Comparison of ENCODE assay signal across 11 cellular contexts in the genomic region with DNA sequence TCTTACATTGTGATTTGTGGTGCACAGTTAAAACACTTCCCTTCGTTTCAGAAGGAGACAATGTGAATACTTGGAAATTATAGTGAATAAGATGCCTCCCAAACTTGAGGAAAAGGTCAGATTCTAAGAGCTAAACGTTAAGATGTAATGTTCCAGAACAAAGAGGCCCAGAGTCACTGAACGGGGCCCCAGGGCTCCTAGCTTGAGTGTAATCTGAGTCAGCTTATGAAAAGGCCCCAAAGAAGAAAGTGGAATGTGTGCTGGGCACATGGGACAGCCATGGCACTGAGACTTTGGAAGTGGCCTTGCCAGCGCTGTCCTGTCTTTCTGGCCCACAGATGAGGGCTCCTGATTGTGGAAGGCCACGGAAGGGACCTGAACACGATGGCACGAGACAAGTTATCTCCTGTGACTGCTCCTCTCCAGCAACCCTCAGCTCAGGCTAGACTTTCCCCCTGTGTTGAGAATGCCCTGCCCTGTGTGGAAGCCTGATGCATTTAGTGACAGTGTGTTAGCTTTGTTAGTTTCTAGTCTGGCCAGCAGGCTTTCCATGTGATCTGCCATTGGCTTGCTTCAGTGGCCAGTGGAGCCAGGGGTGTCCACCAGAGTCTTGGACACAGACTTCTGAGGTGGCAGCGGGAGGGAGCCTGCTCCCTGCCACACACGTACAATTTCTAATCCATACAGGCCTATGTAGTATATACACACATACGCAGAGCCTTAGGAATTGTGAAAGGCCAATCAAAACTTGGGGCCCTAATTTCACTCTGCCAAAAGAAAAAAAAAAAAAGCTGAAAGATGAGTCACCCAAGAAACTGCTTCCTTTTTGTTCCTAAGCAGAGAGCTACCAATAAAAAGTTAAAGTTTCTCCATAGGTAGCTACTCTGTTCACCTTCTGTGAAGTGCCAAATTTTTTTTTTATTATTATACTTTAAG. TPM values are rescaled to one million over a fixed set of nuclear protein-coding genes. Genes with fewer than 3 reads are reported as not detected.
DNase-seq lines count a peak whose midpoint lies in the region; ATAC-seq and TF ChIP-seq lines count a peak whose summit lies in the region.
"Had no signal": no experiment of that assay in that cellular context is flagged by ENCODE, and none has a peak within 500 bp of the region (broad histone marks: within the 10 kb centered on the region; RNA-seq: fewer than 3 reads in every experiment).

No MANE protein-coding gene starts in this region.

- H3K27me3 Mint-ChIP-seq in WTC11 (ENCODE audit: low read depth), result peaks cover 10% of the 10 kb centered on the region
- H3K27me3 Mint-ChIP-seq: CD8-positive, alpha-beta memory T cell had no signal

- no peak overlapping the region for H3K4me3 Mint-ChIP-seq in WTC11
- H3K4me3 Mint-ChIP-seq: CD8-positive, alpha-beta memory T cell had no signal

- H3K36me3 Mint-ChIP-seq in WTC11, result peaks cover 20% of the 10 kb centered on the region
- H3K36me3 Mint-ChIP-seq: CD8-positive, alpha-beta memory T cell had no signal

- DNase-seq in AG08396 (ENCODE audit: low spot score), result peak; percentile 60
- peak; percentile 42 for DNase-seq in HT1080 (ENCODE audit: low read depth)
- no peak for DNase-seq in WTC11 (ENCODE audit: low spot score)
- DNase-seq in hepatic stellate cell (ENCODE audit: low spot score), result peak; percentile 35
- DNase-seq in NCI-H226, result no peak
- DNase-seq in retina, result no peak
- DNase-seq in stimulated activated CD4-positive, alpha-beta T cell treated with anti-CD3 and anti-CD28 coated beads, Interleukin-2, amount 100 ng/mL, for 48 hours, result no peak
- DNase-seq: activated CD4-positive, alpha-beta T cell treated with anti-CD3 and anti-CD28 coated beads, Interleukin-2, amount 50 U/mL, for 48 hours; CD8-positive, alpha-beta memory T cell; Karpas-422 had no signal

- CTCF ChIA-PET in WTC11 (lab: Charles Lee), result interaction anchor here (0.6 to 0.8 kb wide), 3 partner anchors 12 to 68 kb away, joined by 3 to 4 read pairs (median 3); no protein-coding TSS in a partner anchor

- POLR2A ChIA-PET in WTC11 (lab: Charles Lee), result no interaction called here

- ATAC-seq in WTC11, result no peak
- no peak for ATAC-seq in HG02678 (IDR thresholded peaks at IDR 0.05; ENCODE audit: unreplicated experiment)

- peak overlapping the region; percentile 64; the same call in 1 of the 2 replicates for H3K27ac Mint-ChIP-seq in WTC11
- H3K27ac Mint-ChIP-seq: CD8-positive, alpha-beta memory T cell had no signal

- peaks cover 27% of the 10 kb centered on the region for H3K9me3 Mint-ChIP-seq in WTC11
- H3K9me3 Mint-ChIP-seq: CD8-positive, alpha-beta memory T cell had no signal

- no peak for TF ChIP-seq CTCF in WTC11 (IDR thresholded peaks at IDR 0.05)

- no peaks in the 10 kb centered on the region for H3K4me1 Mint-ChIP-seq in WTC11
- H3K4me1 Mint-ChIP-seq: CD8-positive, alpha-beta memory T cell had no signal

TF ChIP-seq in WTC11, 78 proteins besides CTCF, POLR2A, EP300 and RAD21:
- TF ChIP-seq SP1 (CRISPR knock-in tag; conservative IDR thresholded peaks at IDR 0.05) (no peak), EMX1 (CRISPR knock-in tag; IDR thresholded peaks at IDR 0.05) (no peak), HMGA2 (CRISPR knock-in tag; IDR thresholded peaks at IDR 0.05) (no peak), ZNF232 (CRISPR knock-in tag; IDR thresholded peaks at IDR 0.05) (no peak), NR1H2 (CRISPR knock-in tag; IDR thresholded peaks at IDR 0.05) (no peak), IRF2 (CRISPR knock-in tag; IDR thresholded peaks at IDR 0.05; ENCODE audit: borderline replicate concordance, low read depth) (no peak)
- TF ChIP-seq, protein P1, sequence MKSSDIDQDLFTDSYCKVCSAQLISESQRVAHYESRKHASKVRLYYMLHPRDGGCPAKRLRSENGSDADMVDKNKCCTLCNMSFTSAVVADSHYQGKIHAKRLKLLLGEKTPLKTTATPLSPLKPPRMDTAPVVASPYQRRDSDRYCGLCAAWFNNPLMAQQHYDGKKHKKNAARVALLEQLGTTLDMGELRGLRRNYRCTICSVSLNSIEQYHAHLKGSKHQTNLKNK (CRISPR knock-in tag; IDR thresholded peaks at IDR 0.05), result no peak
- TF ChIP-seq, protein P2, sequence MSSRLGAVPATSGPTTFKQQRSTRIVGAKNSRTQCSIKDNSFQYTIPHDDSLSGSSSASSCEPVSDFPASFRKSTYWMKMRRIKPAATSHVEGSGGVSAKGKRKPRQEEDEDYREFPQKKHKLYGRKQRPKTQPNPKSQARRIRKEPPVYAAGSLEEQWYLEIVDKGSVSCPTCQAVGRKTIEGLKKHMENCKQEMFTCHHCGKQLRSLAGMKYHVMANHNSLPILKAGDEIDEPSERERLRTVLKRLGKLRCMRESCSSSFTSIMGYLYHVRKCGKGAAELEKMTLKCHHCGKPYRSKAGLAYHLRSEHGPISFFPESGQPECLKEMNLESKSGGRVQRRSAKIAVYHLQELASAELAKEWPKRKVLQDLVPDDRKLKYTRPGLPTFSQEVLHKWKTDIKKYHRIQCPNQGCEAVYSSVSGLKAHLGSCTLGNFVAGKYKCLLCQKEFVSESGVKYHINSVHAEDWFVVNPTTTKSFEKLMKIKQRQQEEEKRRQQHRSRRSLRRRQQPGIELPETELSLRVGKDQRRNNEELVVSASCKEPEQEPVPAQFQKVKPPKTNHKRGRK (CRISPR knock-in tag; IDR thresholded peaks at IDR 0.05; ENCODE audit: borderline replicate concordance), result no peak
- TF ChIP-seq, protein P3, sequence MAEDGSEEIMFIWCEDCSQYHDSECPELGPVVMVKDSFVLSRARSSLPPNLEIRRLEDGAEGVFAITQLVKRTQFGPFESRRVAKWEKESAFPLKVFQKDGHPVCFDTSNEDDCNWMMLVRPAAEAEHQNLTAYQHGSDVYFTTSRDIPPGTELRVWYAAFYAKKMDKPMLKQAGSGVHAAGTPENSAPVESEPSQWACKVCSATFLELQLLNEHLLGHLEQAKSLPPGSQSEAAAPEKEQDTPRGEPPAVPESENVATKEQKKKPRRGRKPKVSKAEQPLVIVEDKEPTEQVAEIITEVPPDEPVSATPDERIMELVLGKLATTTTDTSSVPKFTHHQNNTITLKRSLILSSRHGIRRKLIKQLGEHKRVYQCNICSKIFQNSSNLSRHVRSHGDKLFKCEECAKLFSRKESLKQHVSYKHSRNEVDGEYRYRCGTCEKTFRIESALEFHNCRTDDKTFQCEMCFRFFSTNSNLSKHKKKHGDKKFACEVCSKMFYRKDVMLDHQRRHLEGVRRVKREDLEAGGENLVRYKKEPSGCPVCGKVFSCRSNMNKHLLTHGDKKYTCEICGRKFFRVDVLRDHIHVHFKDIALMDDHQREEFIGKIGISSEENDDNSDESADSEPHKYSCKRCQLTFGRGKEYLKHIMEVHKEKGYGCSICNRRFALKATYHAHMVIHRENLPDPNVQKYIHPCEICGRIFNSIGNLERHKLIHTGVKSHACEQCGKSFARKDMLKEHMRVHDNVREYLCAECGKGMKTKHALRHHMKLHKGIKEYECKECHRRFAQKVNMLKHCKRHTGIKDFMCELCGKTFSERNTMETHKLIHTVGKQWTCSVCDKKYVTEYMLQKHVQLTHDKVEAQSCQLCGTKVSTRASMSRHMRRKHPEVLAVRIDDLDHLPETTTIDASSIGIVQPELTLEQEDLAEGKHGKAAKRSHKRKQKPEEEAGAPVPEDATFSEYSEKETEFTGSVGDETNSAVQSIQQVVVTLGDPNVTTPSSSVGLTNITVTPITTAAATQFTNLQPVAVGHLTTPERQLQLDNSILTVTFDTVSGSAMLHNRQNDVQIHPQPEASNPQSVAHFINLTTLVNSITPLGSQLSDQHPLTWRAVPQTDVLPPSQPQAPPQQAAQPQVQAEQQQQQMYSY (CRISPR knock-in tag; IDR thresholded peaks at IDR 0.05), result no peak

RNA-seq across cellular contexts. Expression of a gene that starts 13.1 kb away (rescaled TPM):
- 5.4 and 5.6 TPM in 2 replicates for total RNA-seq in HT1080 (2014; rRNA removed; shearing (Covaris generic))
- 2.9 and 5.4 TPM in 2 replicates for polyA plus RNA-seq in HT1080 (2015; cell fraction: cytosol; rRNA removed)
- 10.0 and 12.4 TPM in 2 replicates for polyA plus RNA-seq in HT1080 (2015; cell fraction: nucleus; rRNA removed)
- total RNA-seq in WTC11 (2021), result 12.0 to 12.8 TPM (median 12.2 TPM) in 3 replicates

RNA-seq across cellular contexts. Expression of a gene that starts 13.3 kb away (rescaled TPM):
- total RNA-seq in HT1080 (2014; rRNA removed; shearing (Covaris generic)), result 107 and 120 TPM in 2 replicates
- polyA plus RNA-seq in HT1080 (2015; cell fraction: cytosol; rRNA removed), result 90.1 and 107 TPM in 2 replicates
- 113 and 135 TPM in 2 replicates for polyA plus RNA-seq in HT1080 (2015; cell fraction: nucleus; rRNA removed)
- 69.0 to 76.6 TPM (median 76.0 TPM) in 3 replicates for total RNA-seq in WTC11 (2021)

RNA-seq across cellular contexts. Expression of a gene that starts 15.7 kb away (rescaled TPM):
- 39.2 and 44.5 TPM in 2 replicates for total RNA-seq in HT1080 (2014; rRNA removed; shearing (Covaris generic))
- polyA plus RNA-seq in HT1080 (2015; cell fraction: cytosol; rRNA removed), result 31.3 and 37.6 TPM in 2 replicates
- polyA plus RNA-seq in HT1080 (2015; cell fraction: nucleus; rRNA removed), result 195 and 232 TPM in 2 replicates
- 79.8 to 102 TPM (median 81.6 TPM) in 3 replicates for total RNA-seq in WTC11 (2021)

RNA-seq across cellular contexts. Expression of a gene that starts 30.7 kb away (rescaled TPM):
- total RNA-seq in HT1080 (2014; rRNA removed; shearing (Covaris generic)), result 14.4 and 15.1 TPM in 2 replicates
- 9.2 and 9.4 TPM in 2 replicates for polyA plus RNA-seq in HT1080 (2015; cell fraction: cytosol; rRNA removed)
- 9.8 and 10.1 TPM in 2 replicates for polyA plus RNA-seq in HT1080 (2015; cell fraction: nucleus; rRNA removed)
- 12.1 to 15.7 TPM (median 14.1 TPM) in 3 replicates for total RNA-seq in WTC11 (2021)

RNA-seq across cellular contexts. Expression of a gene that starts 49.9 kb away (rescaled TPM):
- total RNA-seq in HT1080 (2014; rRNA removed; shearing (Covaris generic)), result 13.4 and 16.0 TPM in 2 replicates
- 10.6 and 14.8 TPM in 2 replicates for polyA plus RNA-seq in HT1080 (2015; cell fraction: cytosol; rRNA removed)
- 27.4 and 33.7 TPM in 2 replicates for polyA plus RNA-seq in HT1080 (2015; cell fraction: nucleus; rRNA removed)
- 3.8 to 5.6 TPM (median 4.2 TPM) in 3 replicates for total RNA-seq in WTC11 (2021)

Comparison
In these comparisons a context has a peak if more than half of its experiments do, and no peak if none do; other contexts are left out.
1. DNase-seq: peak in AG08396 (single experiment), HT1080 (single experiment) and hepatic stellate cell (single experiment); none in WTC11 (single experiment), NCI-H226 (single experiment), retina (single experiment) and stimulated activated CD4-positive, alpha-beta T cell treated with anti-CD3 and anti-CD28 coated beads, Interleukin-2, amount 100 ng/mL, for 48 hours (0 of 2).